Comparison of ENCODE assay signal across 8 cellular contexts in genomic region chr1:44354840-44355581, GRCh38. TPM values are rescaled to one million over a fixed set of nuclear protein-coding genes. Genes with fewer than 3 reads are reported as not detected.
DNase-seq lines count a peak whose midpoint lies in the region; ATAC-seq and TF ChIP-seq lines count a peak whose summit lies in the region.

A gene with protein sequence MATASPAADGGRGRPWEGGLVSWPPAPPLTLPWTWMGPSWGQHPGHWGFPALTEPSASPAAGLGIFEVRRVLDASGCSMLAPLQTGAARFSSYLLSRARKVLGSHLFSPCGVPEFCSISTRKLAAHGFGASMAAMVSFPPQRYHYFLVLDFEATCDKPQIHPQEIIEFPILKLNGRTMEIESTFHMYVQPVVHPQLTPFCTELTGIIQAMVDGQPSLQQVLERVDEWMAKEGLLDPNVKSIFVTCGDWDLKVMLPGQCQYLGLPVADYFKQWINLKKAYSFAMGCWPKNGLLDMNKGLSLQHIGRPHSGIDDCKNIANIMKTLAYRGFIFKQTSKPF (minus strand): TSS chr1:44355257. CDS start chr1:44355026, 231 bp downstream.

- intact Hi-C loops in CD8-positive, alpha-beta T cell (cut with DNase I, micrococcal nuclease): loop anchor here (1.0 to 10.0 kb wide), 6 partner anchors 142 to 996 kb away; partner anchors contain the start of genes CDC20 (in 1 of the 2), DMAP1 (in 1 of the 2), EIF2B3 (in 1 of the 2) and HECTD3 (in 1 of the 2)
- intact Hi-C loops in lower lobe of right lung (cut with DNase I): no loop called here

- peaks cover 20% of the 10 kb centered on the region for H3K4me1 ChIP-seq in CD8-positive, alpha-beta T cell (ENCODE audit: insufficient read depth, low read length)
- H3K4me1 ChIP-seq in lower lobe of right lung: peaks cover 18% of the 10 kb centered on the region

- H3K27me3 Mint-ChIP-seq in CD8-positive, alpha-beta T cell (ENCODE audit: low read depth): no peaks in the 10 kb centered on the region

- peak; percentile 99 for ATAC-seq in CD8-positive, alpha-beta T cell
- ATAC-seq in GM19467 (IDR thresholded peaks at IDR 0.05; ENCODE audit: unreplicated experiment) (peak; percentile 95), lower lobe of right lung (peak; percentile 99 to 100)

- no peaks in the 10 kb centered on the region for H3K27me3 ChIP-seq in CD8-positive, alpha-beta T cell (ENCODE audit: insufficient read depth, low read length)
- H3K27me3 ChIP-seq in lower lobe of right lung (ENCODE audit: low read depth): no peaks in the 10 kb centered on the region

- no peaks in the 10 kb centered on the region for H3K9me3 ChIP-seq in CD8-positive, alpha-beta T cell (ENCODE audit: low read length)
- no peaks in the 10 kb centered on the region for H3K9me3 ChIP-seq in lower lobe of right lung

- H3K4me3 ChIP-seq in CD8-positive, alpha-beta T cell (ENCODE audit: low read depth, low read length): peak within 1 kb of the TSS; percentile 64
- H3K4me3 ChIP-seq in lower lobe of right lung: peak within 1 kb of the TSS; percentile 91

- peak within 1 kb of the TSS; percentile 93 for H3K27ac Mint-ChIP-seq in CD8-positive, alpha-beta T cell

- H3K4me1 Mint-ChIP-seq in CD8-positive, alpha-beta T cell (ENCODE audit: low read depth): peaks cover 38% of the 10 kb centered on the region

- H3K36me3 ChIP-seq in CD8-positive, alpha-beta T cell (ENCODE audit: insufficient read depth, low read length): no peaks in the 10 kb centered on the region
- no peaks in the 10 kb centered on the region for H3K36me3 ChIP-seq in lower lobe of right lung

- no peaks in the 10 kb centered on the region for H3K9me3 Mint-ChIP-seq in CD8-positive, alpha-beta T cell

- peak within 1 kb of the TSS; percentile 95 for H3K4me3 Mint-ChIP-seq in CD8-positive, alpha-beta T cell

- H3K27ac ChIP-seq in CD8-positive, alpha-beta T cell (ENCODE audit: low read depth, low read length): peak within 1 kb of the TSS; percentile 60
- peak within 1 kb of the TSS; percentile 82 for H3K27ac ChIP-seq in lower lobe of right lung

- POLR2A ChIA-PET in CD8-positive, alpha-beta T cell (lab: Charles Lee): interaction anchor here (0.6 kb wide), 1 partner anchor 645 kb away, joined by 3 read pairs; no protein-coding TSS in a partner anchor

- peak; percentile 91 to 97 (median 94) for DNase-seq in CD8-positive, alpha-beta T cell
- DNase-seq in HS-27A (ENCODE audit: low read depth) (peak; percentile 93), NK-92 (lab: John Stamatoyannopoulos, UW; ENCODE audit: unreplicated experiment) (peak; percentile 70), lower lobe of right lung (peak; percentile 98)
- DNase-seq in activated CD8-positive, alpha-beta memory T cell treated with anti-CD3 and anti-CD28 coated beads for 1 hour (ENCODE audit: extremely low read depth in 1 of 2, low read depth in 1 of 2): peak; percentile 91 to 92
- peak; percentile 94 for DNase-seq in effector CD4-positive, alpha-beta T cell
- DNase-seq in stimulated activated CD4-positive, alpha-beta T cell treated with anti-CD3 and anti-CD28 coated beads, TNF-alpha, amount 100 ng/mL, for 24 hours (ENCODE audit: low read depth in 3 of 3): peak; percentile 94 to 96 (median 95)

- TF ChIP-seq CTCF in CD8-positive, alpha-beta T cell (IDR thresholded peaks at IDR 0.05): no peak
- no peak for TF ChIP-seq CTCF in lower lobe of right lung (IDR thresholded peaks at IDR 0.05)

- peaks cover 6% of the 10 kb centered on the region for H3K36me3 Mint-ChIP-seq in CD8-positive, alpha-beta T cell

- CTCF ChIA-PET in CD8-positive, alpha-beta T cell (lab: Charles Lee): interaction anchor here (1.2 kb wide), 1 partner anchor 26 kb away, joined by 3 read pairs; no protein-coding TSS in a partner anchor

RNA-seq across cellular contexts. Expression of the gene that starts here (rescaled TPM):
- 10 to 100 TPM; 17.3 to 20.0 TPM for total RNA-seq in CD8-positive, alpha-beta T cell
- 36.3 TPM for total RNA-seq in lower lobe of right lung

Comparison
In these comparisons a context has a peak if more than half of its experiments do, and no peak if none do; other contexts are left out.
1. Peak in every context shown above with its lines: DNase-seq, ATAC-seq, H3K4me3 ChIP-seq and H3K27ac ChIP-seq.